ENCODE assay signal across 10 cellular contexts in the genomic region with DNA sequence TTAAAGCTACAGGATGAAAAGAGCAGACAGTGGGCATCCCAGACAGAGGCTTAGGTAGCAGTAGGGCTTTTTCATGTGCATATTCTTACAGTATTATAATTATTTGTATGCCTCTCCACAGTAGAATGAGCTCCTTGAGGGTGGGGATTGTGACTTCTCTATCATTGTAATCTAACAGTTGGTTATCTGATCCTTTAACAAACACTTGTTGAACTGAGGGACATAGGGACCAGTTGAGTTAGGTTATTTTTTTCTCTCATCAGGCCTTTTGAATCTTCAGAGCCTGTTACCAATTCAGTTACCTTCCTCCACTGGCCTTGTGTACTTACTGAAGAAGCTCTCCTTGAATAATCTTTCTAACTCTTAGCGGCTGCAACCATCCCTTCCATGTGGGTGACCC. TPM values are rescaled to one million over a fixed set of nuclear protein-coding genes. Genes with fewer than 3 reads are reported as not detected.
DNase-seq lines count a peak whose midpoint lies in the region; ATAC-seq and TF ChIP-seq lines count a peak whose summit lies in the region.
"Had no signal": no experiment of that assay in that cellular context is flagged by ENCODE, and none has a peak within 500 bp of the region (broad histone marks: within the 10 kb centered on the region; RNA-seq: fewer than 3 reads in every experiment).

No MANE protein-coding gene starts in this region.

- H3K9me3 ChIP-seq in right cardiac atrium (ENCODE audit: control insufficient read depth, low read length), result no peaks in the 10 kb centered on the region
- no peaks in the 10 kb centered on the region for H3K9me3 ChIP-seq in WERI-Rb-1 (ENCODE audit: severe bottlenecking)
- no peaks in the 10 kb centered on the region for H3K9me3 ChIP-seq in iPS-15b (ENCODE audit: control insufficient read depth, insufficient read depth, low read length)
- H3K9me3 ChIP-seq: body of pancreas had no signal

- ATAC-seq in right cardiac atrium, result no peak
- no peak for ATAC-seq in GM21381 (IDR thresholded peaks at IDR 0.05; ENCODE audit: unreplicated experiment)
- ATAC-seq: body of pancreas had no signal

- no peak for TF ChIP-seq CTCF in WERI-Rb-1 (IDR thresholded peaks at IDR 0.05; ENCODE audit: low read depth, low read length)
- TF ChIP-seq CTCF in coronary artery (IDR thresholded peaks at IDR 0.05), result no peak

- H3K36me3 ChIP-seq in WERI-Rb-1 (peaks cover 41% of the 10 kb centered on the region), iPS-15b (ENCODE audit: control insufficient read depth, insufficient read depth, low read length) (peaks cover 13% of the 10 kb centered on the region)

- H3K27ac ChIP-seq in right cardiac atrium (ENCODE audit: low read length) (no peak overlapping the region), WERI-Rb-1 (no peak overlapping the region; the same call in 1 of the 2 replicates), coronary artery (no peak overlapping the region)

- WGBS in right cardiac atrium, result 98% methylated on average over 1 of the region's 1 CpG

- intact Hi-C loops in right cardiac atrium (cut with DNase I), result loop anchor here in 3 of 4 donors (2.0 to 10.0 kb wide), 3 partner anchors 52 to 875 kb away; a partner anchor contains a TSS
- intact Hi-C loops in cardiac septum (cut with DNase I), result loop anchor here (5.0 kb wide), 1 partner anchor 473 kb away; a partner anchor contains a TSS

- no peak overlapping the region for H3K9ac ChIP-seq in iPS-15b (ENCODE audit: low read depth, low read length)

- H3K27me3 ChIP-seq in right cardiac atrium (ENCODE audit: control insufficient read depth, insufficient read depth), result no peaks in the 10 kb centered on the region
- H3K27me3 ChIP-seq in WERI-Rb-1 (ENCODE audit: insufficient read depth, low read depth, severe bottlenecking), result no peaks in the 10 kb centered on the region
- no peaks in the 10 kb centered on the region for H3K27me3 ChIP-seq in iPS-15b (ENCODE audit: control insufficient read depth, insufficient read depth, low read length)
- H3K27me3 ChIP-seq: body of pancreas had no signal

- H3K4me3 ChIP-seq in right cardiac atrium (ENCODE audit: low read length), result peak overlapping the region; percentile 91
- peak overlapping the region; percentile 85 for H3K4me3 ChIP-seq in WERI-Rb-1 (ENCODE audit: low read depth, low read length)
- H3K4me3 ChIP-seq in iPS-15b (ENCODE audit: low read depth, low read length), result peak overlapping the region; percentile 90
- H3K4me3 ChIP-seq in coronary artery, result no peak overlapping the region

- H3K4me1 ChIP-seq in right cardiac atrium (ENCODE audit: control insufficient read depth, insufficient read depth, low read length), result peaks cover 2% of the 10 kb centered on the region
- H3K4me1 ChIP-seq in iPS-15b (ENCODE audit: control insufficient read depth, insufficient read depth, low read length), result peaks cover 6% of the 10 kb centered on the region

- DNase-seq in right cardiac atrium, result no peak
- no peak for DNase-seq in cardiac septum (ENCODE audit: low spot score)
- DNase-seq in WERI-Rb-1, result no peak
- DNase-seq in coronary artery (ENCODE audit: low spot score), result no peak
- DNase-seq in NCI-H1105 treated with DMSO at 0.1 percent for 48 hours (lab: John Stamatoyannopoulos, UW), result no peak
- no peak for DNase-seq in NCI-H82 (lab: John Stamatoyannopoulos, UW)
- DNase-seq: body of pancreas, NCI-H69 had no signal

RNA-seq across cellular contexts. Expression of a gene that starts 1.2 kb away (rescaled TPM):
- total RNA-seq in right cardiac atrium (10 to 100 TPM; 13.5 to 16.5 (median 15.2) TPM), cardiac septum (13.2 TPM)
- polyA plus RNA-seq in right cardiac atrium, result 17.8 TPM

RNA-seq across cellular contexts. Expression of a gene that starts 1.4 kb away (rescaled TPM):
- total RNA-seq in right cardiac atrium (10 to 100 TPM; 10.7 to 16.1 (median 14.4) TPM), cardiac septum (16.7 TPM)
- 8.8 TPM for polyA plus RNA-seq in right cardiac atrium

RNA-seq across cellular contexts. Expression of a gene that starts 54.9 kb away (rescaled TPM):
- 100 to 1,000 TPM in 1 of 4 donors, 10 to 100 TPM in 3; 52.4 to 103 (median 68.7) TPM for total RNA-seq in right cardiac atrium
- polyA plus RNA-seq in right cardiac atrium, result 46.7 TPM
- total RNA-seq in cardiac septum, result 62.0 TPM

RNA-seq across cellular contexts. Expression of a gene that starts 55.1 kb away (rescaled TPM):
- total RNA-seq in right cardiac atrium, result 10 to 100 TPM; 21.0 to 30.9 (median 27.4) TPM
- polyA plus RNA-seq in right cardiac atrium, result 33.4 TPM
- total RNA-seq in cardiac septum, result 23.0 TPM
